29 cellular contexts compared by ENCODE assay signal in the genomic region with DNA sequence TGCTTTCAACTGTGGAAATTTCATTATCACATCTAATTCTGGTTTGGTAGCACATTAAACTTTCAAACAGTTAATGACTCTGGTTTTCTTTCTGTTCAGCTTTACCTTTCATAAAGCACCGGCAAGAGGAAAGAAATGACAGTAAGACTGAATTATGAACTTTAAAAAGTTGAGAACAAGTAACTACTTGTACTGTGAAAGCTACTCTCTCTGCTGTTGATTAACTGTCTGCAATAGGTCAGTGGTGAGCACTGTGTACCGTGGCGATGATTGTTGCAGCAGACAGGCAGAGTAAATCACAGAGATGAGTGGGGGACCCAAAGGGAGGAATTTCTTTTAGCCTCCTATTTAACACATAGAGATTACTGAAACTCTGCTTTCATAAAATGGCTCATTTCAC.
"Had no signal": no experiment of that assay in that cellular context is flagged by ENCODE, and none has a peak within 500 bp of the region (broad histone marks: within the 10 kb centered on the region; RNA-seq: fewer than 3 reads in every experiment).

No MANE protein-coding gene starts in this region.

- DNase-seq: activated CD4-positive, alpha-beta T cell treated with anti-CD3 and anti-CD28 coated beads, Interleukin-2, amount 10 ng/mL, durations not matched to agents 24 days and 14 days; activated CD4-positive, alpha-beta T cell treated with anti-CD3 and anti-CD28 coated beads, Interleukin-2, amount 50 U/mL, for 4 hours; activated CD8-positive, alpha-beta T cell treated with anti-CD3 and anti-CD28 coated beads for 36 hours; activated gamma-delta T cell; activated naive CD4-positive, alpha-beta T cell treated with Interleukin-2 at 50 U/mL for 16 hours; activated naive CD8-positive, alpha-beta T cell treated with anti-CD3 and anti-CD28 coated beads, Interleukin-2, amount 10 ng/mL, durations not matched to agents 7 days and 5 days; activated T-cell treated with anti-CD3 and anti-CD28 coated beads, Interleukin-2, amount 50 U/mL, for 1 hour; activated T-cell treated with anti-CD3 and anti-CD28 coated beads, Interleukin-2, amount 50 U/mL, for 72 hours; amygdala; Karpas-422; KBM-7; MG63; MV-4-11; NCI-H1092; NCI-H1436 treated with DMSO at 0.1 percent for 48 hours; NCI-H1694 treated with DMSO at 0.1 percent for 48 hours; NCI-H2029; NCI-H345; NCI-H524 treated with DMSO at 0.1 percent for 48 hours; NCI-H748 treated with DMSO at 0.1 percent for 48 hours; SHP77; SK-N-SH had no signal

- H3K9me2 ChIP-seq: SK-N-SH had no signal

- H3K4me1 Mint-ChIP-seq: activated CD4-positive, alpha-beta T cell treated with anti-CD3 and anti-CD28 coated beads, Interleukin-2, amount 10 ng/mL, durations not matched to agents 24 days and 14 days; activated naive CD4-positive, alpha-beta T cell treated with anti-CD3 and anti-CD28 coated beads, Interleukin-2, amount 50 U/mL, for 24 hours; activated naive CD8-positive, alpha-beta T cell treated with anti-CD3 and anti-CD28 coated beads, Interleukin-2, amount 10 ng/mL, durations not matched to agents 7 days and 5 days; activated T-helper 17 cell treated with anti-CD3 and anti-CD28 coated beads, Interleukin-2, amount 50 U/mL, for 72 hours had no signal

- H3K4me2 ChIP-seq: SK-N-SH had no signal

- H3K9me3 ChIP-seq: ascending aorta, MG63, SJSA1, SK-N-SH had no signal

- H3K27ac Mint-ChIP-seq: activated CD4-positive, alpha-beta T cell treated with anti-CD3 and anti-CD28 coated beads, Interleukin-2, amount 10 ng/mL, durations not matched to agents 24 days and 14 days; activated CD8-positive, alpha-beta T cell treated with anti-CD3 and anti-CD28 coated beads for 36 hours; activated naive CD4-positive, alpha-beta T cell treated with anti-CD3 and anti-CD28 coated beads, Interleukin-2, amount 50 U/mL, for 24 hours; activated naive CD8-positive, alpha-beta T cell treated with anti-CD3 and anti-CD28 coated beads, Interleukin-2, amount 10 ng/mL, durations not matched to agents 7 days and 5 days; activated T-cell treated with anti-CD3 and anti-CD28 coated beads, Interleukin-2, amount 50 U/mL, for 72 hours; activated T-helper 17 cell treated with anti-CD3 and anti-CD28 coated beads, Interleukin-2, amount 50 U/mL, for 72 hours; T-helper 1 cell treated with Interleukin-12 subunit alpha and Interleukin-12 subunit beta and Interleukin-4 antibody, amounts not matched to agents 30 μg/mL and 1 μg/mL, for 36 hours; T-helper 2 cell treated with Interferon-gamma antibody and Interleukin-4, amounts not matched to agents 5 μg/mL and 100 μg/mL, for 36 hours had no signal

- H3K9me3 Mint-ChIP-seq: activated CD4-positive, alpha-beta T cell treated with anti-CD3 and anti-CD28 coated beads, Interleukin-2, amount 10 ng/mL, durations not matched to agents 24 days and 14 days; activated CD8-positive, alpha-beta T cell treated with anti-CD3 and anti-CD28 coated beads for 36 hours; activated naive CD4-positive, alpha-beta T cell treated with anti-CD3 and anti-CD28 coated beads, Interleukin-2, amount 50 U/mL, for 24 hours; activated naive CD8-positive, alpha-beta T cell treated with anti-CD3 and anti-CD28 coated beads, Interleukin-2, amount 10 ng/mL, durations not matched to agents 7 days and 5 days; T-helper 1 cell treated with Interleukin-12 subunit alpha and Interleukin-12 subunit beta and Interleukin-4 antibody, amounts not matched to agents 30 μg/mL and 1 μg/mL, for 36 hours; T-helper 2 cell treated with Interferon-gamma antibody and Interleukin-4, amounts not matched to agents 5 μg/mL and 100 μg/mL, for 36 hours had no signal

- H3K27me3 ChIP-seq: ascending aorta, MG63, SJSA1 had no signal

- H3K4me1 ChIP-seq: SJSA1 had no signal

- ATAC-seq: activated CD8-positive, alpha-beta T cell treated with anti-CD3 and anti-CD28 coated beads for 36 hours; activated T-cell treated with anti-CD3 and anti-CD28 coated beads, Interleukin-2, amount 50 U/mL, for 72 hours; activated T-helper 17 cell treated with anti-CD3 and anti-CD28 coated beads, Interleukin-2, amount 50 U/mL, for 72 hours had no signal

- H3K4me3 Mint-ChIP-seq: activated CD4-positive, alpha-beta T cell treated with anti-CD3 and anti-CD28 coated beads, Interleukin-2, amount 10 ng/mL, durations not matched to agents 24 days and 14 days; activated CD8-positive, alpha-beta T cell treated with anti-CD3 and anti-CD28 coated beads for 36 hours; activated naive CD4-positive, alpha-beta T cell treated with anti-CD3 and anti-CD28 coated beads, Interleukin-2, amount 50 U/mL, for 24 hours; activated naive CD8-positive, alpha-beta T cell treated with anti-CD3 and anti-CD28 coated beads, Interleukin-2, amount 10 ng/mL, durations not matched to agents 7 days and 5 days; activated T-cell treated with anti-CD3 and anti-CD28 coated beads, Interleukin-2, amount 50 U/mL, for 72 hours; activated T-helper 17 cell treated with anti-CD3 and anti-CD28 coated beads, Interleukin-2, amount 50 U/mL, for 72 hours; T-helper 1 cell treated with Interleukin-12 subunit alpha and Interleukin-12 subunit beta and Interleukin-4 antibody, amounts not matched to agents 30 μg/mL and 1 μg/mL, for 36 hours; T-helper 2 cell treated with Interferon-gamma antibody and Interleukin-4, amounts not matched to agents 5 μg/mL and 100 μg/mL, for 36 hours had no signal

- H3K27ac ChIP-seq: ascending aorta, SJSA1 had no signal

- H3K9ac ChIP-seq: SK-N-SH had no signal

- H3K36me3 ChIP-seq: ascending aorta, MG63, SJSA1 had no signal

- H3K4me3 ChIP-seq: ascending aorta, MG63, SJSA1 had no signal

- H3K36me3 Mint-ChIP-seq: activated naive CD4-positive, alpha-beta T cell treated with anti-CD3 and anti-CD28 coated beads, Interleukin-2, amount 50 U/mL, for 24 hours; activated naive CD8-positive, alpha-beta T cell treated with anti-CD3 and anti-CD28 coated beads, Interleukin-2, amount 10 ng/mL, durations not matched to agents 7 days and 5 days had no signal

- FAIRE-seq: TTC549 had no signal
